In genomic region chr6:44251576-44252524, GRCh38 we compare ENCODE assay signal across 17 cellular contexts. TPM values are rescaled to one million over a fixed set of nuclear protein-coding genes. Genes with fewer than 3 reads are reported as not detected.
DNase-seq lines count a peak whose midpoint lies in the region; ATAC-seq, FAIRE-seq and TF ChIP-seq lines count a peak whose summit lies in the region.
"Had no signal": no experiment of that assay in that cellular context is flagged by ENCODE, and none has a peak within 500 bp of the region (broad histone marks: within the 10 kb centered on the region; RNA-seq: fewer than 3 reads in every experiment).

No MANE protein-coding gene starts in this region.

- CTCF ChIA-PET in K562 (lab: Yijun Ruan, JAX; ENCODE audit: low intra/inter-chr PET ratio) = interaction anchor here (1.2 kb wide), 1 partner anchor 15 kb away, joined by 6 read pairs; no protein-coding TSS in a partner anchor

- H3K27ac Mint-ChIP-seq in activated T-cell treated with anti-CD3 and anti-CD28 coated beads, Interleukin-2, amount 50 U/mL, for 24 hours = peak overlapping the region; percentile 100

- WGBS in K562 (ENCODE audit: insufficient coverage, low coverage, missing lambda C conversion rate) = 85% methylated on average over 14 of the region's 14 CpGs
- WGBS in psoas muscle, 3 donors = 91 to 92% (median 92%) methylated on average over 14 of the region's 14 CpGs

- H3K27me3 Mint-ChIP-seq in activated T-cell treated with anti-CD3 and anti-CD28 coated beads, Interleukin-2, amount 50 U/mL, for 24 hours = no peaks in the 10 kb centered on the region

- peaks cover 45% of the 10 kb centered on the region for H3K4me1 ChIP-seq in MM.1S (ENCODE audit: low read length)
- peaks cover 36 to 53% of the 10 kb centered on the region in 2 experiments for H3K4me1 ChIP-seq in K562 (replicated peaks in 1 of 2; ENCODE audit: control insufficient read depth in 2 of 2, insufficient read depth in 2 of 2, low read length in 2 of 2)
- peaks cover 51% of the 10 kb centered on the region for H3K4me1 ChIP-seq in psoas muscle

- no peak for DNase-seq in activated T-cell treated with anti-CD3 and anti-CD28 coated beads, Interleukin-2, amount 50 U/mL, for 24 hours
- no peak for DNase-seq in activated T-cell treated with anti-CD3 and anti-CD28 coated beads for 4 hours
- DNase-seq in MM.1S = no peak
- no peak for DNase-seq in K562 (ENCODE audit: extremely low read depth in 1 of 4, low spot score in 3 of 4)
- DNase-seq in psoas muscle = no peak
- DNase-seq in G401 (ENCODE audit: low spot score) = no peak
- no peak for DNase-seq in SKM-1 treated with dmso at 0.1 percent for 144 hours (lab: John Stamatoyannopoulos, UW; ENCODE audit: unreplicated experiment)
- DNase-seq in cortex of kidney (lab: John Stamatoyannopoulos, UW) = no peak
- DNase-seq: activated CD4-positive, alpha-beta T cell treated with anti-CD3 and anti-CD28 coated beads for 48 hours; HCEC 1CT; IMR-90; midbrain; NCI-H2029; NCI-H82 had no signal

- POLR2A ChIA-PET in K562 (lab: Yijun Ruan, JAX) = interaction anchor here (0.5 to 1.9 kb wide), 17 partner anchors 9 to 432 kb away, joined by 3 to 9 read pairs (median 3); partner anchors contain the start of gene SLC29A1

- peaks cover 95% of the 10 kb centered on the region for H3F3A ChIP-seq in MM.1S (ENCODE audit: insufficient read depth, low read length)

- H3K4me3 Mint-ChIP-seq in activated T-cell treated with anti-CD3 and anti-CD28 coated beads, Interleukin-2, amount 50 U/mL, for 24 hours = peak overlapping the region; percentile 98

- H3K9ac ChIP-seq in MM.1S (ENCODE audit: low read length) (no peak overlapping the region), K562 (ENCODE audit: insufficient read depth in 1 of 2, low read depth in 2 of 2, low read length in 2 of 2) (no peak overlapping the region)

- H3K4me3 ChIP-seq in MM.1S (ENCODE audit: low read length) (no peak overlapping the region), K562 (no peak overlapping the region), psoas muscle (no peak overlapping the region)
- H3K4me3 ChIP-seq: SJSA1 had no signal

- H3K9me3 ChIP-seq in MM.1S (replicated peaks; ENCODE audit: insufficient read depth, low read length) = no peaks in the 10 kb centered on the region
- no peaks in the 10 kb centered on the region for H3K9me3 ChIP-seq in K562 (replicated peaks; ENCODE audit: control insufficient read depth, insufficient read depth, low read depth, low read length)
- H3K9me3 ChIP-seq in psoas muscle = no peaks in the 10 kb centered on the region
- H3K9me3 ChIP-seq: SJSA1 had no signal

- H3K27ac ChIP-seq in MM.1S (ENCODE audit: low read length) = no peak overlapping the region
- no peak overlapping the region for H3K27ac ChIP-seq in K562 (ENCODE audit: extremely low read depth, low read depth, low read length)
- H3K27ac ChIP-seq in psoas muscle = peak overlapping the region; percentile 6
- H3K27ac ChIP-seq: SJSA1 had no signal

- no TSS peak for BruUV-seq in K562 (replicated peaks; lab: Mats Ljungman, UMichigan)

- no peak for TF ChIP-seq EP300 in K562 (IDR thresholded peaks at IDR 0.05; ENCODE audit: low read length)

- intact Hi-C loops in K562 (cut with micrococcal nuclease) (loop anchor here (2.0 kb wide), 1 partner anchor 27 kb away; no protein-coding TSS in a partner anchor), psoas muscle (cut with DNase I) (no loop called here)

- H3K4me2 ChIP-seq in MM.1S (ENCODE audit: low read depth, low read length) = peak overlapping the region; percentile 5; the same call in 1 of the 2 replicates
- no peak overlapping the region; the same call in 1 of the 2 replicates for H3K4me2 ChIP-seq in K562 (ENCODE audit: insufficient read depth, low read length)

- in situ Hi-C loops in K562 (cut with MboI) = no loop called here
- in situ Hi-C loops in G401 (cut with HindIII; ENCODE audit: low sequenced_read_pairs) = loop anchor here (10.0 kb wide), 1 partner anchor 157 kb away; no protein-coding TSS in a partner anchor

- H2AFZ ChIP-seq in MM.1S (ENCODE audit: low read length) (no peak overlapping the region), K562 (ENCODE audit: low read depth, low read length) (no peak overlapping the region)

- no peaks in the 10 kb centered on the region for H3K9me3 Mint-ChIP-seq in activated T-cell treated with anti-CD3 and anti-CD28 coated beads, Interleukin-2, amount 50 U/mL, for 24 hours

- TF ChIP-seq RAD21 in K562 (CRISPR knock-in tag; conservative IDR thresholded peaks at IDR 0.05 in 1 of 2, IDR thresholded peaks at IDR 0.05 in 1 of 2) = no peak

- no peaks in the 10 kb centered on the region for H3K9me2 ChIP-seq in MM.1S (replicated peaks; ENCODE audit: insufficient read depth, low read length)

- peaks cover 20% of the 10 kb centered on the region for H3K36me3 ChIP-seq in MM.1S (replicated peaks; ENCODE audit: insufficient read depth, low read length)
- peaks cover 90% of the 10 kb centered on the region for H3K36me3 ChIP-seq in K562 (ENCODE audit: control insufficient read depth, insufficient read depth, low read length)
- H3K36me3 ChIP-seq in psoas muscle (ENCODE audit: insufficient read depth in 1 of 2, low read depth in 1 of 2) = peaks cover 20 to 81% of the 10 kb centered on the region in 2 donors

- peaks cover 78% of the 10 kb centered on the region for H3K4me1 Mint-ChIP-seq in activated T-cell treated with anti-CD3 and anti-CD28 coated beads, Interleukin-2, amount 50 U/mL, for 24 hours (ENCODE audit: low read depth)

- H3K27me3 ChIP-seq in MM.1S (replicated peaks; ENCODE audit: insufficient read depth, low read length) (no peaks in the 10 kb centered on the region), K562 (ENCODE audit: control insufficient read depth in 2 of 2, insufficient read depth in 2 of 2, low read length in 2 of 2) (no peaks in the 10 kb centered on the region), psoas muscle (ENCODE audit: insufficient read depth in 3 of 3, low read length in 2 of 3) (no peaks in the 10 kb centered on the region)
- H3K27me3 ChIP-seq: SJSA1 had no signal

- H3K36me3 Mint-ChIP-seq in activated T-cell treated with anti-CD3 and anti-CD28 coated beads, Interleukin-2, amount 50 U/mL, for 24 hours (ENCODE audit: low read depth) = peaks cover 98% of the 10 kb centered on the region

- no peak for FAIRE-seq in K562 (lab: Jason Lieb, UNC)

- TF ChIP-seq CTCF in MM.1S (IDR thresholded peaks at IDR 0.05; ENCODE audit: low read length) (no peak), K562 (IDR thresholded peaks at IDR 0.05 in 2 of 3, conservative IDR thresholded peaks at IDR 0.05 in 1 of 3; ENCODE audit: insufficient read depth in 2 of 3, low read depth in 1 of 3, low read length in 3 of 3) (no peak), psoas muscle (IDR thresholded peaks at IDR 0.05) (no peak)

- ATAC-seq in K562 = no peak
- no peak for ATAC-seq in psoas muscle

- TF ChIP-seq POLR2A in K562 (conservative IDR thresholded peaks at IDR 0.05) = no peak

- H4K20me1 ChIP-seq in MM.1S (ENCODE audit: insufficient read depth, low read length) = peaks cover 72% of the 10 kb centered on the region
- peaks cover 93% of the 10 kb centered on the region for H4K20me1 ChIP-seq in K562 (replicated peaks; ENCODE audit: control insufficient read depth, insufficient read depth, low read length)

- H3K9me1 ChIP-seq in K562 (ENCODE audit: control insufficient read depth, insufficient read depth, low read length) = peaks cover 25% of the 10 kb centered on the region

- peaks cover 88% of the 10 kb centered on the region for H3K79me2 ChIP-seq in MM.1S (ENCODE audit: low read length)
- H3K79me2 ChIP-seq in K562 (ENCODE audit: control insufficient read depth, insufficient read depth, low read length) = peaks cover 75% of the 10 kb centered on the region

RNA-seq across cellular contexts. Expression of gene HSP90AB1, which starts 4.9 kb away (rescaled TPM):
- total RNA-seq in K562 (2011; cell fraction: chromatin; rRNA removed; ENCODE audit: low replicate concordance) = 266 and 322 TPM in 2 replicates
- total RNA-seq in K562 (2011; cell fraction: nucleolus; rRNA removed) = 268 and 275 TPM in 2 replicates
- total RNA-seq in K562 (2011; cell fraction: nucleoplasm; rRNA removed) = 328 and 337 TPM in 2 replicates
- total RNA-seq in K562 (2014; rRNA removed) (2,052 and 2,390 TPM in 2 replicates), K562 (2014; rRNA removed; fragmentation: Illumina TruSeq; extraction: Trizol) (2,633 and 2,824 TPM in 2 replicates), K562 (2015; rRNA removed; fragmentation: Illumina TruSeq; extraction: Trizol) (2,220 and 2,262 TPM in 2 replicates), K562 (2021) (2,162 and 2,174 TPM in 2 replicates), psoas muscle (1,000 to 10,000 TPM; 1,150 to 1,595 (median 1,339) TPM)
- polyA plus RNA-seq in K562 (2011; rRNA removed) (2,356 and 2,496 TPM in 2 replicates), K562 (2014; fragmentation: Illumina TruSeq; extraction: Trizol) (3,149 and 3,358 TPM in 2 replicates), K562 (2014; fragmentation: Nextera tagmentation; extraction: Ambion mirVana) (1,000 to 10,000 TPM; 1,975 to 2,865 TPM), K562 (2014; rRNA removed) (1,691 and 1,780 TPM in 2 replicates), psoas muscle (1,000 to 10,000 TPM in 2 of 3 donors, 100 to 1,000 TPM in 1; 743 to 1,128 (median 1,033) TPM)
- polyA plus RNA-seq in K562 (2011; cell fraction: cytosol; rRNA removed) = 1,126 and 1,804 TPM in 2 replicates
- 568 and 703 TPM in 2 replicates for polyA plus RNA-seq in K562 (2011; cell fraction: nucleus; rRNA removed)
- 1,146 and 2,065 TPM in 2 replicates for polyA plus RNA-seq in K562 (2012)
- polyA minus RNA-seq in K562 (2011; rRNA and poly(A)+ RNA removed) = 2,497 and 2,549 TPM in 2 replicates
- polyA minus RNA-seq in K562 (2011; cell fraction: cytosol; rRNA and poly(A)+ RNA removed) = 1,081 and 1,374 TPM in 2 replicates
- polyA minus RNA-seq in K562 (2011; cell fraction: nucleus; rRNA and poly(A)+ RNA removed) = 111 and 287 TPM in 2 replicates
- 1,050 and 1,370 TPM in 2 replicates for total RNA-seq in G401 (2014; rRNA removed; shearing (Covaris generic))

RNA-seq across cellular contexts. Expression of gene SLC35B2, which starts 5.5 kb away (rescaled TPM):
- total RNA-seq in K562 (2011; cell fraction: chromatin; rRNA removed; ENCODE audit: low replicate concordance) = 26.7 and 95.0 TPM in 2 replicates
- 138 and 143 TPM in 2 replicates for total RNA-seq in K562 (2011; cell fraction: nucleolus; rRNA removed)
- 89.1 and 89.6 TPM in 2 replicates for total RNA-seq in K562 (2011; cell fraction: nucleoplasm; rRNA removed)
- total RNA-seq in K562 (2014; rRNA removed) (43.6 and 59.3 TPM in 2 replicates), K562 (2014; rRNA removed; fragmentation: Illumina TruSeq; extraction: Trizol) (31.1 and 38.8 TPM in 2 replicates), K562 (2015; rRNA removed; fragmentation: Illumina TruSeq; extraction: Trizol) (46.0 and 47.1 TPM in 2 replicates), K562 (2021) (53.1 and 54.3 TPM in 2 replicates), psoas muscle (10 to 100 TPM; 10.9 to 23.3 (median 18.0) TPM)
- polyA plus RNA-seq in K562 (2011; rRNA removed) (50.8 and 53.9 TPM in 2 replicates), K562 (2014; fragmentation: Illumina TruSeq; extraction: Trizol) (57.6 and 58.9 TPM in 2 replicates), K562 (2014; fragmentation: Nextera tagmentation; extraction: Ambion mirVana) (10 to 100 TPM; 14.5 to 19.2 TPM), K562 (2014; rRNA removed) (59.1 and 61.8 TPM in 2 replicates), psoas muscle (10 to 100 TPM; 16.0 to 23.6 (median 20.8) TPM)
- 78.9 and 125 TPM in 2 replicates for polyA plus RNA-seq in K562 (2011; cell fraction: cytosol; rRNA removed)
- polyA plus RNA-seq in K562 (2011; cell fraction: nucleus; rRNA removed) = 67.9 and 76.7 TPM in 2 replicates
- polyA plus RNA-seq in K562 (2012) = 57.9 and 70.2 TPM in 2 replicates
- 23.7 and 34.2 TPM in 2 replicates for polyA minus RNA-seq in K562 (2011; rRNA and poly(A)+ RNA removed)
- polyA minus RNA-seq in K562 (2011; cell fraction: cytosol; rRNA and poly(A)+ RNA removed) = 21.6 and 21.9 TPM in 2 replicates
- polyA minus RNA-seq in K562 (2011; cell fraction: nucleus; rRNA and poly(A)+ RNA removed) = 19.0 and 20.8 TPM in 2 replicates
- 73.4 and 80.4 TPM in 2 replicates for total RNA-seq in G401 (2014; rRNA removed; shearing (Covaris generic))

RNA-seq across cellular contexts. Expression of gene NFKBIE, which starts 13.5 kb away (rescaled TPM):
- 10.6 and 17.8 TPM in 2 replicates for total RNA-seq in K562 (2011; cell fraction: chromatin; rRNA removed; ENCODE audit: low replicate concordance)
- 11.2 and 14.0 TPM in 2 replicates for total RNA-seq in K562 (2011; cell fraction: nucleolus; rRNA removed)
- 7.4 and 8.2 TPM in 2 replicates for total RNA-seq in K562 (2011; cell fraction: nucleoplasm; rRNA removed)
- 15.7 TPM in 2 replicates for total RNA-seq in K562 (2014; rRNA removed)
- 11.6 and 11.7 TPM in 2 replicates for total RNA-seq in K562 (2014; rRNA removed; fragmentation: Illumina TruSeq; extraction: Trizol)
- 14.2 and 14.6 TPM in 2 replicates for total RNA-seq in K562 (2015; rRNA removed; fragmentation: Illumina TruSeq; extraction: Trizol)
- 14.0 and 16.4 TPM in 2 replicates for total RNA-seq in K562 (2021)
- polyA plus RNA-seq in K562 (2011; rRNA removed) = 11.9 and 12.3 TPM in 2 replicates
- polyA plus RNA-seq in K562 (2011; cell fraction: cytosol; rRNA removed) = 10.4 and 28.2 TPM in 2 replicates
- polyA plus RNA-seq in K562 (2011; cell fraction: nucleus; rRNA removed) = 9.7 and 14.7 TPM in 2 replicates
- polyA plus RNA-seq in K562 (2012) = 11.2 and 13.6 TPM in 2 replicates
- polyA plus RNA-seq in K562 (2014; fragmentation: Illumina TruSeq; extraction: Trizol) = 10.0 and 12.3 TPM in 2 replicates
- polyA plus RNA-seq in K562 (2014; fragmentation: Nextera tagmentation; extraction: Ambion mirVana) = 1 to 10 TPM; 2.1 to 2.9 TPM
- 10.2 and 11.6 TPM in 2 replicates for polyA plus RNA-seq in K562 (2014; rRNA removed)
- 8.3 and 9.5 TPM in 2 replicates for polyA minus RNA-seq in K562 (2011; rRNA and poly(A)+ RNA removed)
- polyA minus RNA-seq in K562 (2011; cell fraction: cytosol; rRNA and poly(A)+ RNA removed) = 9.4 and 10.1 TPM in 2 replicates
- polyA minus RNA-seq in K562 (2011; cell fraction: nucleus; rRNA and poly(A)+ RNA removed) = 12.0 and 12.9 TPM in 2 replicates
- 1 to 10 TPM; 2.1 to 5.0 (median 3.0) TPM for total RNA-seq in psoas muscle
- polyA plus RNA-seq in psoas muscle = 1 to 10 TPM; 2.8 to 5.2 (median 4.0) TPM
- 27.7 and 58.6 TPM in 2 replicates for total RNA-seq in G401 (2014; rRNA removed; shearing (Covaris generic))

RNA-seq across cellular contexts. Expression of gene TMEM151B, which starts 18.4 kb away (rescaled TPM):
- total RNA-seq in K562 (2011; cell fraction: chromatin; rRNA removed; ENCODE audit: low replicate concordance) = 0.30 TPM in 1 of 2 replicates, not detected in the other
- total RNA-seq in K562 (2011; cell fraction: nucleolus; rRNA removed) = under 0.01 and 0.26 TPM in 2 replicates
- total RNA-seq in K562 (2011; cell fraction: nucleoplasm; rRNA removed) = not detected in 2 replicates
- not detected in 2 replicates for total RNA-seq in K562 (2014; rRNA removed)
- total RNA-seq in K562 (2014; rRNA removed; fragmentation: Illumina TruSeq; extraction: Trizol) = not detected in 2 replicates
- not detected in 2 replicates for total RNA-seq in K562 (2015; rRNA removed; fragmentation: Illumina TruSeq; extraction: Trizol)
- total RNA-seq in K562 (2021) = not detected in 2 replicates
- not detected in 2 replicates for polyA plus RNA-seq in K562 (2011; rRNA removed)
- polyA plus RNA-seq in K562 (2011; cell fraction: cytosol; rRNA removed) = 0.01 TPM in 1 of 2 replicates, not detected in the other
- polyA plus RNA-seq in K562 (2011; cell fraction: nucleus; rRNA removed) = 0.04 TPM in 1 of 2 replicates, not detected in the other
- 0.34 and 0.36 TPM in 2 replicates for polyA plus RNA-seq in K562 (2012)
- polyA plus RNA-seq in K562 (2014; fragmentation: Illumina TruSeq; extraction: Trizol) = not detected in 2 replicates
- not detected for polyA plus RNA-seq in K562 (2014; fragmentation: Nextera tagmentation; extraction: Ambion mirVana)
- not detected in 2 replicates for polyA plus RNA-seq in K562 (2014; rRNA removed)
- polyA minus RNA-seq in K562 (2011; rRNA and poly(A)+ RNA removed) = 0.09 TPM in 1 of 2 replicates, not detected in the other
- not detected in 2 replicates for polyA minus RNA-seq in K562 (2011; cell fraction: cytosol; rRNA and poly(A)+ RNA removed)
- not detected in 2 replicates for polyA minus RNA-seq in K562 (2011; cell fraction: nucleus; rRNA and poly(A)+ RNA removed)
- not detected for total RNA-seq in psoas muscle
- polyA plus RNA-seq in psoas muscle = under 1 TPM in 2 of 3 donors, not detected in 1; 0.04 to 0.07 TPM
- total RNA-seq in G401 (2014; rRNA removed; shearing (Covaris generic)) = 14.3 and 14.6 TPM in 2 replicates
- total RNA-seq: dermis microvascular lymphatic vessel endothelial cell, fibroblast of villous mesenchyme, IMR-90, SJSA1 had no signal
- polyA plus RNA-seq: IMR-90 had no signal

RNA-seq across cellular contexts. Expression of gene SLC29A1, which starts 28.5 kb away (rescaled TPM):
- total RNA-seq in K562 (2011; cell fraction: chromatin; rRNA removed; ENCODE audit: low replicate concordance) = 171 and 379 TPM in 2 replicates
- total RNA-seq in K562 (2011; cell fraction: nucleolus; rRNA removed) = 331 and 348 TPM in 2 replicates
- total RNA-seq in K562 (2011; cell fraction: nucleoplasm; rRNA removed) = 305 and 360 TPM in 2 replicates
- 57.7 and 89.5 TPM in 2 replicates for total RNA-seq in K562 (2014; rRNA removed)
- 32.8 and 35.3 TPM in 2 replicates for total RNA-seq in K562 (2014; rRNA removed; fragmentation: Illumina TruSeq; extraction: Trizol)
- 43.2 and 44.3 TPM in 2 replicates for total RNA-seq in K562 (2015; rRNA removed; fragmentation: Illumina TruSeq; extraction: Trizol)
- 103 and 107 TPM in 2 replicates for total RNA-seq in K562 (2021)
- 148 and 204 TPM in 2 replicates for polyA plus RNA-seq in K562 (2011; rRNA removed)
- polyA plus RNA-seq in K562 (2011; cell fraction: cytosol; rRNA removed) = 291 and 372 TPM in 2 replicates
- polyA plus RNA-seq in K562 (2011; cell fraction: nucleus; rRNA removed) = 496 and 544 TPM in 2 replicates
- 90.3 and 112 TPM in 2 replicates for polyA plus RNA-seq in K562 (2012)
- 136 and 170 TPM in 2 replicates for polyA plus RNA-seq in K562 (2014; fragmentation: Illumina TruSeq; extraction: Trizol)
- polyA plus RNA-seq in K562 (2014; fragmentation: Nextera tagmentation; extraction: Ambion mirVana) = 10 to 100 TPM; 18.9 to 42.0 TPM
- 140 and 147 TPM in 2 replicates for polyA plus RNA-seq in K562 (2014; rRNA removed)
- polyA minus RNA-seq in K562 (2011; rRNA and poly(A)+ RNA removed) = 119 and 153 TPM in 2 replicates
- 67.5 and 84.3 TPM in 2 replicates for polyA minus RNA-seq in K562 (2011; cell fraction: cytosol; rRNA and poly(A)+ RNA removed)
- polyA minus RNA-seq in K562 (2011; cell fraction: nucleus; rRNA and poly(A)+ RNA removed) = 71.0 and 95.0 TPM in 2 replicates
- total RNA-seq in psoas muscle = 10 to 100 TPM; 29.6 to 80.7 (median 41.6) TPM
- polyA plus RNA-seq in psoas muscle = 10 to 100 TPM; 29.1 to 39.7 (median 39.1) TPM
- total RNA-seq in G401 (2014; rRNA removed; shearing (Covaris generic)) = 40.1 and 46.1 TPM in 2 replicates
